ENCODE assay signal across 12 cellular contexts in genomic region chr10:123392182-123392930, GRCh38.
DNase-seq lines count a peak whose midpoint lies in the region; ATAC-seq, FAIRE-seq and TF ChIP-seq lines count a peak whose summit lies in the region.
"Had no signal": no experiment of that assay in that cellular context is flagged by ENCODE, and none has a peak within 500 bp of the region (broad histone marks: within the 10 kb centered on the region; RNA-seq: fewer than 3 reads in every experiment).

No MANE protein-coding gene starts in this region.

- no peak overlapping the region for H3K27ac Mint-ChIP-seq in T-helper 2 cell treated with Interferon-gamma antibody and Interleukin-4, amounts not matched to agents 5 μg/mL and 100 μg/mL, for 36 hours

- no peaks in the 10 kb centered on the region for H3K27me3 Mint-ChIP-seq in T-helper 2 cell treated with Interferon-gamma antibody and Interleukin-4, amounts not matched to agents 5 μg/mL and 100 μg/mL, for 36 hours (ENCODE audit: low read depth)

- peaks cover 28% of the 10 kb centered on the region for H3K9me3 ChIP-seq in GM12878 (replicated peaks; ENCODE audit: control insufficient read depth, insufficient read depth, low read length)
- H3K9me3 ChIP-seq in tibial nerve: peaks cover 0 to 9% (median 0%) of the 10 kb centered on the region in 4 donors
- H3K9me3 ChIP-seq: heart left ventricle, uterus had no signal

- TF ChIP-seq POLR2A in GM12878 (IDR thresholded peaks at IDR 0.05; ENCODE audit: low read depth, low read length) (peak; percentile 74), tibial nerve (IDR thresholded peaks at IDR 0.05) (no peak)

- H3K27me3 ChIP-seq in GM12878 (replicated peaks in 1 of 2; ENCODE audit: control insufficient read depth in 2 of 2, insufficient read depth in 2 of 2, low read length in 1 of 2) (no peaks in the 10 kb centered on the region), tibial nerve (no peaks in the 10 kb centered on the region)
- H3K27me3 ChIP-seq: heart left ventricle, uterus had no signal

- H3K4me2 ChIP-seq in GM12878 (ENCODE audit: control insufficient read depth, insufficient read depth): peak overlapping the region; percentile 78

- H3K9ac ChIP-seq in GM12878 (ENCODE audit: control insufficient read depth, insufficient read depth, low read length): peak overlapping the region; percentile 86

- H3K4me1 Mint-ChIP-seq in T-helper 2 cell treated with Interferon-gamma antibody and Interleukin-4, amounts not matched to agents 5 μg/mL and 100 μg/mL, for 36 hours (ENCODE audit: low read depth): no peaks in the 10 kb centered on the region

- no peaks in the 10 kb centered on the region for H4K20me1 ChIP-seq in GM12878 (ENCODE audit: control insufficient read depth, insufficient read depth)

- intact Hi-C loops in GM12878 (cut with micrococcal nuclease; ENCODE audit: unreplicated experiment): loop anchor here (1.0 to 5.0 kb wide), 8 partner anchors 10 to 260 kb away; partner anchors contain the start of gene BUB3

- H3K36me3 Mint-ChIP-seq in T-helper 2 cell treated with Interferon-gamma antibody and Interleukin-4, amounts not matched to agents 5 μg/mL and 100 μg/mL, for 36 hours (ENCODE audit: low read depth): no peaks in the 10 kb centered on the region

- H3K4me1 ChIP-seq in GM12878 (ENCODE audit: control insufficient read depth, insufficient read depth, low read length) (peaks cover 73% of the 10 kb centered on the region), tibial nerve (no peaks in the 10 kb centered on the region)
- H3K4me1 ChIP-seq: heart left ventricle, uterus had no signal

- CTCF ChIA-PET in GM12878 (lab: Yijun Ruan, JAX): interaction anchor here (1.1 to 2.0 kb wide), 4 partner anchors 10 to 349 kb away, joined by 4 to 13 read pairs (median 4); no protein-coding TSS in a partner anchor

- H2AFZ ChIP-seq in GM12878 (ENCODE audit: control insufficient read depth, low read depth, low read length): no peak overlapping the region; the same call in 1 of the 2 replicates

- H3K36me3 ChIP-seq in GM12878 (ENCODE audit: control insufficient read depth in 2 of 2, insufficient read depth in 2 of 2, low read length in 1 of 2) (no peaks in the 10 kb centered on the region), tibial nerve (no peaks in the 10 kb centered on the region)
- H3K36me3 ChIP-seq: heart left ventricle, uterus had no signal

- RAD21 ChIA-PET in GM12878 (lab: Charles Lee; ENCODE audit: unreplicated experiment): interaction anchor here (1.5 to 2.4 kb wide), 5 partner anchors 10 to 238 kb away, joined by 3 to 29 read pairs (median 8); partner anchors contain the start of gene BUB3

- TSS peak; percentile 87 for BruUV-seq in GM12878 (replicated peaks; lab: Mats Ljungman, UMichigan)

- peak; percentile 86 for ATAC-seq in GM18870 (IDR thresholded peaks at IDR 0.05; ENCODE audit: unreplicated experiment)
- peak; percentile 82 for ATAC-seq in GM21526 (IDR thresholded peaks at IDR 0.05; ENCODE audit: low FRiP score, unreplicated experiment)
- ATAC-seq in HG03175 (IDR thresholded peaks at IDR 0.05; ENCODE audit: unreplicated experiment): peak; percentile 91
- peak; percentile 84 for ATAC-seq in GM12878
- ATAC-seq: heart left ventricle, SK-N-SH treated with all-trans-retinoic acid at 6 μM for 48 hours had no signal

- POLR2A ChIA-PET in GM12878 (lab: Charles Lee): interaction anchor here (0.6 to 2.1 kb wide), 4 partner anchors 10 to 238 kb away, joined by 3 to 12 read pairs (median 4); partner anchors contain the start of gene BUB3

- no peak overlapping the region for H3K4me3 Mint-ChIP-seq in T-helper 2 cell treated with Interferon-gamma antibody and Interleukin-4, amounts not matched to agents 5 μg/mL and 100 μg/mL, for 36 hours

- H3K4me3 ChIP-seq in GM12878: peak overlapping the region; percentile 48; the same call in 1 of the 2 replicates
- no peak overlapping the region for H3K4me3 ChIP-seq in tibial nerve
- H3K4me3 ChIP-seq: heart left ventricle, uterus had no signal

- peak; percentile 22; the same call in 1 of the 2 replicates for TF ChIP-seq RAD21 in GM12878 (IDR thresholded peaks at IDR 0.05; ENCODE audit: insufficient read depth, low read depth, low read length)

- peak; percentile 96 for TF ChIP-seq EP300 in GM12878 (IDR thresholded peaks at IDR 0.05; ENCODE audit: borderline replicate concordance in 1 of 2, control insufficient read depth in 1 of 2, low read depth in 2 of 2, low read length in 2 of 2)
- no peak for TF ChIP-seq EP300 in tibial nerve (IDR thresholded peaks at IDR 0.05)

- peaks cover 4% of the 10 kb centered on the region for H3K9me3 Mint-ChIP-seq in T-helper 2 cell treated with Interferon-gamma antibody and Interleukin-4, amounts not matched to agents 5 μg/mL and 100 μg/mL, for 36 hours

- TF ChIP-seq CTCF in GM12878 (IDR thresholded peaks at IDR 0.05 in 2 of 3, conservative IDR thresholded peaks at IDR 0.05 in 1 of 3; ENCODE audit: control insufficient read depth in 2 of 3, extremely low read depth in 1 of 3, insufficient read depth in 1 of 3, low read depth in 3 of 3, low read length in 3 of 3): no peak
- TF ChIP-seq CTCF in tibial nerve (IDR thresholded peaks at IDR 0.05): no peak

- SMC1A ChIA-PET in GM12878 (lab: Charles Lee; ENCODE audit: uncharacterized antibody, unreplicated experiment): interaction anchor here (0.8 to 2.2 kb wide), 7 partner anchors 10 to 237 kb away, joined by 3 to 43 read pairs (median 4); partner anchors contain the start of gene BUB3

- under 1% methylated on average over 6 of the region's 6 CpGs for WGBS in GM12878 (ENCODE audit: insufficient coverage, insufficient replicate concordance, low lambda C conversion rate, missing lambda C conversion rate)
- WGBS in tibial nerve, 2 donors: 70 to 73% methylated on average over 6 of the region's 6 CpGs

- peak; percentile 99 for DNase-seq in GM12878 (ENCODE audit: low read depth, low spot score)
- DNase-seq in tibial nerve (ENCODE audit: low spot score in 2 of 2): no peak
- no peak for DNase-seq in GOT3 (lab: John Stamatoyannopoulos, UW)
- DNase-seq in T-helper 2 cell treated with Interferon-gamma antibody and Interleukin-4, amounts not matched to agents 5 μg/mL and 100 μg/mL, for 36 hours (ENCODE audit: low spot score): no peak
- DNase-seq: cerebellar nuclear complex; stimulated activated CD4-positive, alpha-beta T cell treated with anti-CD3 and anti-CD28 coated beads, Interleukin-2, amount 100 ng/mL, for 24 hours; uterus had no signal

- in situ Hi-C loops in GM12878 (cut with MboI): loop anchor here (5.0 to 10.0 kb wide), 5 partner anchors 160 to 1332 kb away; partner anchors contain the start of gene BUB3

- peak; percentile 77 for FAIRE-seq in GM12878 (lab: Jason Lieb, UNC)

- H3K79me2 ChIP-seq in GM12878 (ENCODE audit: control insufficient read depth, insufficient read depth, low read length): peaks cover 5% of the 10 kb centered on the region

- peak overlapping the region; percentile 99 for H3K27ac ChIP-seq in GM12878 (ENCODE audit: control insufficient read depth, insufficient read depth)
- H3K27ac ChIP-seq in tibial nerve: no peak overlapping the region
- H3K27ac ChIP-seq: heart left ventricle, uterus had no signal

TF ChIP-seq in GM12878, 131 proteins besides CTCF, POLR2A, EP300 and RAD21 (continues in another document):
- TF ChIP-seq IKZF2 (IDR thresholded peaks at IDR 0.05): peak; percentile 100
- peak; percentile 95 for TF ChIP-seq SMAD1 (IDR thresholded peaks at IDR 0.05; ENCODE audit: low read depth, partially characterized antibody)
- TF ChIP-seq BCL11A (IDR thresholded peaks at IDR 0.05; ENCODE audit: low read depth, low read length): peak; percentile 99
- no peak for TF ChIP-seq ZBTB40 (IDR thresholded peaks at IDR 0.05; ENCODE audit: borderline replicate concordance)
- no peak for TF ChIP-seq SUZ12 (IDR thresholded peaks at IDR 0.05; ENCODE audit: unreplicated experiment)
- TF ChIP-seq ASH2L (IDR thresholded peaks at IDR 0.05; ENCODE audit: borderline replicate concordance, low read depth): no peak
- peak; percentile 27; the same call in 1 of the 2 replicates for TF ChIP-seq SMC3 (IDR thresholded peaks at IDR 0.05; ENCODE audit: borderline replicate concordance, low read length)
- no peak for TF ChIP-seq CREB1 (IDR thresholded peaks at IDR 0.05; ENCODE audit: low read depth)
